Comparison of ENCODE assay signal across 7 cellular contexts in genomic region chr3:63911395-63911900, GRCh38. TPM values are rescaled to one million over a fixed set of nuclear protein-coding genes. Genes with fewer than 3 reads are reported as not detected.
DNase-seq lines count a peak whose midpoint lies in the region; ATAC-seq and TF ChIP-seq lines count a peak whose summit lies in the region.

No MANE protein-coding gene starts in this region.

- H3K27ac Mint-ChIP-seq in activated naive CD8-positive, alpha-beta T cell treated with anti-CD3 and anti-CD28 coated beads, Interleukin-2, amount 10 ng/mL, durations not matched to agents 7 days and 5 days, result peak overlapping the region; percentile 97

- WGBS in thyroid gland, 2 donors, result 5 to 7% methylated on average over 12 to 24 of the region's 24 CpGs

- H3K9me3 Mint-ChIP-seq in activated naive CD8-positive, alpha-beta T cell treated with anti-CD3 and anti-CD28 coated beads, Interleukin-2, amount 10 ng/mL, durations not matched to agents 7 days and 5 days, result no peaks in the 10 kb centered on the region

- no peak for DNase-seq in activated naive CD8-positive, alpha-beta T cell treated with anti-CD3 and anti-CD28 coated beads, Interleukin-2, amount 10 ng/mL, durations not matched to agents 7 days and 5 days
- no peak for DNase-seq in left lung
- no peak for DNase-seq in thyroid gland
- DNase-seq in midbrain (lab: John Stamatoyannopoulos, UW), result no peak

- POLR2A ChIA-PET in activated naive CD8-positive, alpha-beta T cell treated with anti-CD3 and anti-CD28 coated beads, Interleukin-2, amount 10 ng/mL, durations not matched to agents 7 days and 5 days (lab: Charles Lee), result interaction anchor here (1.0 to 2.1 kb wide), 7 partner anchors 26 to 83 kb away, joined by 3 to 11 read pairs (median 4); partner anchors contain the start of genes ATXN7 and THOC7

- peaks cover 14 to 47% of the 10 kb centered on the region in 2 donors for H3K4me1 ChIP-seq in left lung
- peaks cover 20 to 26% of the 10 kb centered on the region in 2 donors for H3K4me1 ChIP-seq in thyroid gland

- H3K27ac ChIP-seq in left lung, result peak overlapping the region; percentile 98 to 99
- H3K27ac ChIP-seq in thyroid gland, result peak overlapping the region; percentile 86 to 99 (median 96)

- H3K36me3 ChIP-seq in left lung (peaks cover 0 to 20% of the 10 kb centered on the region in 2 donors), thyroid gland (peaks cover 0 to 6% of the 10 kb centered on the region in 2 donors)

- H3K4me3 ChIP-seq in left lung (peak overlapping the region; percentile 61 to 75), thyroid gland (replicated peaks in 1 of 3) (peak overlapping the region; percentile 73 to 86 (median 79))

- H3K9me3 ChIP-seq in left lung (no peaks in the 10 kb centered on the region), thyroid gland (no peaks in the 10 kb centered on the region)

- H3K27me3 ChIP-seq in left lung (no peaks in the 10 kb centered on the region), thyroid gland (no peaks in the 10 kb centered on the region)

- no peak for TF ChIP-seq POLR2A in thyroid gland (IDR thresholded peaks at IDR 0.05)

- peaks cover 40% of the 10 kb centered on the region for H3K4me1 Mint-ChIP-seq in activated naive CD8-positive, alpha-beta T cell treated with anti-CD3 and anti-CD28 coated beads, Interleukin-2, amount 10 ng/mL, durations not matched to agents 7 days and 5 days

- H3K27me3 Mint-ChIP-seq in activated naive CD8-positive, alpha-beta T cell treated with anti-CD3 and anti-CD28 coated beads, Interleukin-2, amount 10 ng/mL, durations not matched to agents 7 days and 5 days, result no peaks in the 10 kb centered on the region

- intact Hi-C loops in left lung (cut with DNase I), result no loop called here
- intact Hi-C loops in thyroid gland (cut with DNase I), result loop anchor here (10.0 kb wide), 1 partner anchor 47 kb away; the partner anchor contains the start of genes ATXN7 and THOC7

- H3K4me3 Mint-ChIP-seq in activated naive CD8-positive, alpha-beta T cell treated with anti-CD3 and anti-CD28 coated beads, Interleukin-2, amount 10 ng/mL, durations not matched to agents 7 days and 5 days, result peak overlapping the region; percentile 95

- peaks cover 14% of the 10 kb centered on the region for H3K36me3 Mint-ChIP-seq in activated naive CD8-positive, alpha-beta T cell treated with anti-CD3 and anti-CD28 coated beads, Interleukin-2, amount 10 ng/mL, durations not matched to agents 7 days and 5 days

- TF ChIP-seq CTCF in left lung (IDR thresholded peaks at IDR 0.05), result no peak
- TF ChIP-seq CTCF in thyroid gland (IDR thresholded peaks at IDR 0.05), result no peak

- ATAC-seq in GM18499 (IDR thresholded peaks at IDR 0.05; ENCODE audit: insufficient read depth, unreplicated experiment) (peak; percentile 23), HG03139 (IDR thresholded peaks at IDR 0.05; ENCODE audit: unreplicated experiment) (peak; percentile 6), left lung (no peak), GM21786 (IDR thresholded peaks at IDR 0.05; ENCODE audit: unreplicated experiment) (no peak)
- peak; percentile 11 for ATAC-seq in activated naive CD8-positive, alpha-beta T cell treated with anti-CD3 and anti-CD28 coated beads, Interleukin-2, amount 10 ng/mL, durations not matched to agents 7 days and 5 days (ENCODE audit: low read depth)

RNA-seq across cellular contexts. Expression of gene SCAANT1, which starts 0.7 kb away (rescaled TPM):
- total RNA-seq in activated naive CD8-positive, alpha-beta T cell treated with anti-CD3 and anti-CD28 coated beads, Interleukin-2, amount 10 ng/mL, durations not matched to agents 7 days and 5 days, result 1 to 10 TPM in 1 of 2 experiments, not detected in 1; 1.8 TPM
- not detected for total RNA-seq in left lung
- not detected for total RNA-seq in thyroid gland

RNA-seq across cellular contexts. Expression of gene ATXN7, which starts 47.8 kb away (rescaled TPM):
- total RNA-seq in activated naive CD8-positive, alpha-beta T cell treated with anti-CD3 and anti-CD28 coated beads, Interleukin-2, amount 10 ng/mL, durations not matched to agents 7 days and 5 days, result 10 to 100 TPM; 88.2 to 91.8 TPM
- total RNA-seq in left lung, result 10 to 100 TPM; 23.4 to 32.5 TPM
- 10 to 100 TPM; 23.2 to 51.8 (median 33.8) TPM for total RNA-seq in thyroid gland

RNA-seq across cellular contexts. Expression of gene THOC7, which starts 47.8 kb away (rescaled TPM):
- 10 to 100 TPM; 70.1 to 77.4 TPM for total RNA-seq in activated naive CD8-positive, alpha-beta T cell treated with anti-CD3 and anti-CD28 coated beads, Interleukin-2, amount 10 ng/mL, durations not matched to agents 7 days and 5 days
- total RNA-seq in left lung (10 to 100 TPM; 46.7 to 52.5 TPM), thyroid gland (10 to 100 TPM; 39.7 to 80.9 (median 43.1) TPM)

Comparison
In these comparisons a context has a peak if more than half of its experiments do, and no peak if none do; other contexts are left out.
1. ATAC-seq: peak in GM18499 (single experiment), HG03139 (single experiment) and activated naive CD8-positive, alpha-beta T cell treated with anti-CD3 and anti-CD28 coated beads, Interleukin-2, amount 10 ng/mL, durations not matched to agents 7 days and 5 days (single experiment); none in left lung (single experiment) and GM21786 (single experiment).